ENCODE assay signal across 23 cellular contexts in the genomic region with DNA sequence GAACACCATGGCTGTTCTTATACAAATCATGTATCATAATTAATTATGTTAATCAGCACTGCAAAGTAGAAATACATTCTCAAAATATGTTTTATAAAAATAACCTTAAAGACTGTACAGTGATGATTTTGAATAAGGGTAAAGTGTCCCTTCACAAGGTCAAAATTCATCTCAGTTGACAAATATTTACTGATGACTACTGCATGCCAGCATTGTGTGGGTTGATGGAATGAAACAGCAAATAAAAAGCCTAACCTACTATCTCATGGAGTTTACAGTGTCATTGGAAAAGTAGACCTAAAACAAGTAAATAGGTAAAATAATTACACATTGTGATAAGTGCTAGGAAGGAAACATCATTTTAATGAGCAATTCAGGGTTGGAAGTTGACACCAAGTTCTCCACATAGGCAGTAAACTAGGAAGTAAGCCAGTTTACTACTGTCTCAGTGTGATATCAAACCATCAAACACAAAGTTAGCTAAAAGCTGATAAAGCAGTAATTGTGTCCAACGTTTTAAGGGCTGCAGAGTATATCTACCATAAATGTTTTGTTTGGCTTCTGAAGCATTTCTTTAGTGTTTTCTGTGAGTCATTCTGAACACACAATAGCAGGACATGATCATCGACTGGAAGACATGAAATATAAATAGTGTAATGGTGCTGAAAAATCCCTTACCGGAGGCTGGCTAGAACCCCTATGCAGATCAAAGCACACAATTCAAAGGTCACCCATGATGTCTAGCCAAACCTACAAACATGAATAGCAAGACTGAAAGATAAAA.
DNase-seq lines count a peak whose midpoint lies in the region; ATAC-seq and TF ChIP-seq lines count a peak whose summit lies in the region.
"Had no signal": no experiment of that assay in that cellular context is flagged by ENCODE, and none has a peak within 500 bp of the region (broad histone marks: within the 10 kb centered on the region; RNA-seq: fewer than 3 reads in every experiment).

No MANE protein-coding gene starts in this region.

- no peak overlapping the region for H3K27ac Mint-ChIP-seq in MCF 10A (ENCODE audit: low read depth, unreplicated experiment)
- H3K27ac Mint-ChIP-seq in WTC11: no peak overlapping the region
- peak overlapping the region; percentile 63 to 83 (median 71) for H3K27ac Mint-ChIP-seq in nephron
- H3K27ac Mint-ChIP-seq: CD4-positive, CD25-positive, alpha-beta regulatory T cell; GM23338; H9 had no signal

- H3K4me1 Mint-ChIP-seq in MCF 10A (ENCODE audit: insufficient read depth, unreplicated experiment): peaks cover 5% of the 10 kb centered on the region
- H3K4me1 Mint-ChIP-seq in WTC11: no peaks in the 10 kb centered on the region
- peaks cover 20% of the 10 kb centered on the region for H3K4me1 Mint-ChIP-seq in nephron
- H3K4me1 Mint-ChIP-seq: CD4-positive, CD25-positive, alpha-beta regulatory T cell; GM23338; H9 had no signal

- DNase-seq in MCF 10A (ENCODE audit: unreplicated experiment) (peak; percentile 22), mammary epithelial cell (no peak), WTC11 (ENCODE audit: low spot score) (no peak), dermis microvascular lymphatic vessel endothelial cell (ENCODE audit: low read depth in 2 of 2) (peak; percentile 5 to 39), NCI-H510A (lab: John Stamatoyannopoulos, UW) (no peak), SW 1271 (lab: John Stamatoyannopoulos, UW) (no peak)
- DNase-seq: CD4-positive, CD25-positive, alpha-beta regulatory T cell; DMS153; H9; KG1; MV-4-11; NCI-H1105; NCI-H1694; NCI-H2029 treated with DMSO at 0.1 percent for 48 hours; NCI-H446 treated with DMSO at 0.1 percent for 48 hours; NCI-H526 treated with DMSO at 0.1 percent for 48 hours; OCI-M1; SIG-M5 had no signal

- intact Hi-C loops in MCF 10A (cut with micrococcal nuclease) (no loop called here), mammary epithelial cell (cut with micrococcal nuclease) (no loop called here)

- ATAC-seq in WTC11 (no peak), GM21515 (IDR thresholded peaks at IDR 0.05; ENCODE audit: unreplicated experiment) (no peak)
- ATAC-seq: GM23338 had no signal

- no peak overlapping the region for H2AFZ ChIP-seq in mammary epithelial cell (ENCODE audit: low read depth, low read length)
- H2AFZ ChIP-seq: GM23338 had no signal

- no peaks in the 10 kb centered on the region for H3K36me3 ChIP-seq in mammary epithelial cell (ENCODE audit: insufficient read depth, low read length)
- H3K36me3 ChIP-seq: BLaER1 had no signal

- H3K9me3 Mint-ChIP-seq in MCF 10A (ENCODE audit: unreplicated experiment) (no peaks in the 10 kb centered on the region), WTC11 (peaks cover 8% of the 10 kb centered on the region), nephron (no peaks in the 10 kb centered on the region)
- H3K9me3 Mint-ChIP-seq: GM23338 had no signal

- H3K4me3 Mint-ChIP-seq in MCF 10A (ENCODE audit: unreplicated experiment) (no peak overlapping the region), WTC11 (no peak overlapping the region), nephron (no peak overlapping the region)
- H3K4me3 Mint-ChIP-seq: CD4-positive, CD25-positive, alpha-beta regulatory T cell; GM23338; H9 had no signal

- H4K20me1 ChIP-seq in mammary epithelial cell (ENCODE audit: insufficient read depth, low read length): no peaks in the 10 kb centered on the region
- H4K20me1 ChIP-seq: BLaER1 had no signal

- in situ Hi-C loops in mammary epithelial cell (cut with MboI; ENCODE audit: low sequenced_read_pairs in 2 of 2): no loop called here

- no peaks in the 10 kb centered on the region for H3K79me2 ChIP-seq in mammary epithelial cell (ENCODE audit: insufficient read depth, low read length)

- H3K9me3 ChIP-seq in mammary epithelial cell (replicated peaks; ENCODE audit: insufficient read depth, low read length): no peaks in the 10 kb centered on the region
- H3K9me3 ChIP-seq: BLaER1 had no signal

- dilution Hi-C loops in mammary epithelial cell (cut with HindIII; ENCODE audit: low sequenced_read_pairs): no loop called here

- no peak overlapping the region for H3K4me2 ChIP-seq in mammary epithelial cell (ENCODE audit: insufficient read depth, low read depth, low read length)
- H3K4me2 ChIP-seq: BLaER1, GM23338 had no signal

- H3K36me3 Mint-ChIP-seq in MCF 10A (ENCODE audit: insufficient read depth, unreplicated experiment) (no peaks in the 10 kb centered on the region), WTC11 (no peaks in the 10 kb centered on the region), nephron (ENCODE audit: low read depth) (no peaks in the 10 kb centered on the region)
- H3K36me3 Mint-ChIP-seq: CD4-positive, CD25-positive, alpha-beta regulatory T cell had no signal

- no peak overlapping the region for H3K27ac ChIP-seq in mammary epithelial cell (ENCODE audit: insufficient read depth, low read depth, low read length)
- H3K27ac ChIP-seq: BLaER1, SK-N-MC had no signal

- CTCF ChIA-PET in MCF 10A (lab: Yijun Ruan, JAX): no interaction called here
- CTCF ChIA-PET in mammary epithelial cell (lab: Charles Lee; ENCODE audit: low non-redundant PET): no interaction called here
- CTCF ChIA-PET in WTC11 (lab: Charles Lee): no interaction called here

- H3K4me3 ChIP-seq in mammary epithelial cell (replicated peaks in 1 of 3; ENCODE audit: insufficient read depth in 1 of 3, low read depth in 2 of 3, low read length in 3 of 3): no peak overlapping the region
- H3K4me3 ChIP-seq: BLaER1, GM23338, SK-N-MC had no signal

- WGBS in mammary epithelial cell (ENCODE audit: low coverage, missing lambda C conversion rate): 44% methylated on average over 3 of the region's 3 CpGs

- H3K9ac ChIP-seq in mammary epithelial cell (ENCODE audit: insufficient read depth, low read length): no peak overlapping the region
- H3K9ac ChIP-seq: BLaER1 had no signal

- H3K27me3 Mint-ChIP-seq in MCF 10A (ENCODE audit: insufficient read depth, unreplicated experiment) (peaks cover 23% of the 10 kb centered on the region), WTC11 (ENCODE audit: low read depth) (no peaks in the 10 kb centered on the region), nephron (ENCODE audit: low read depth) (no peaks in the 10 kb centered on the region)
- H3K27me3 Mint-ChIP-seq: CD4-positive, CD25-positive, alpha-beta regulatory T cell had no signal

- H3K4me1 ChIP-seq in mammary epithelial cell (ENCODE audit: insufficient read depth, low read length): no peaks in the 10 kb centered on the region
- H3K4me1 ChIP-seq: BLaER1 had no signal

- BruUV-seq in MCF 10A (replicated peaks; lab: Mats Ljungman, UMichigan): no TSS peak
- BruUV-seq in mammary epithelial cell (replicated peaks; lab: Mats Ljungman, UMichigan): no TSS peak

- no peaks in the 10 kb centered on the region for H3K27me3 ChIP-seq in mammary epithelial cell (ENCODE audit: insufficient read depth, low read length)

- POLR2A ChIA-PET in MCF 10A (lab: Yijun Ruan, JAX): no interaction called here
- POLR2A ChIA-PET in WTC11 (lab: Charles Lee): interaction anchor here (0.6 kb wide), 1 partner anchor 1227 kb away, joined by 10 read pairs; no protein-coding TSS in a partner anchor

- no peak for TF ChIP-seq CTCF in MCF 10A (IDR thresholded peaks at IDR 0.05; ENCODE audit: unreplicated experiment)
- no peak for TF ChIP-seq CTCF in mammary epithelial cell (conservative IDR thresholded peaks at IDR 0.05 in 1 of 2, IDR thresholded peaks at IDR 0.05 in 1 of 2; ENCODE audit: extremely low read depth in 1 of 2, insufficient read depth in 1 of 2, low read depth in 1 of 2, low read length in 2 of 2)
- no peak for TF ChIP-seq CTCF in WTC11 (IDR thresholded peaks at IDR 0.05)
- TF ChIP-seq CTCF in nephron (IDR thresholded peaks at IDR 0.05; ENCODE audit: unreplicated experiment in 3 of 3): no peak

TF ChIP-seq in WTC11, 78 proteins besides CTCF, POLR2A, EP300 and RAD21:
- TF ChIP-seq ZNF512 (CRISPR knock-in tag; IDR thresholded peaks at IDR 0.05; ENCODE audit: borderline replicate concordance) (no peak), GABPB1 (CRISPR knock-in tag; IDR thresholded peaks at IDR 0.05) (0 out of 2 replicates have a peak, but pooled peaks have one; percentile 25)

Comparison
In these comparisons a context has a peak if more than half of its experiments do, and no peak if none do; other contexts are left out.
1. DNase-seq: peak in MCF 10A (single experiment) and dermis microvascular lymphatic vessel endothelial cell (2 of 2); none in mammary epithelial cell (single experiment), WTC11 (single experiment), NCI-H510A (single experiment) and SW 1271 (0 of 2).
2. H3K27ac Mint-ChIP-seq: peak in nephron (3 of 3); none in MCF 10A (single experiment) and WTC11 (single experiment).